Comparison of ENCODE assay signal across 3 cellular contexts in the genomic region with DNA sequence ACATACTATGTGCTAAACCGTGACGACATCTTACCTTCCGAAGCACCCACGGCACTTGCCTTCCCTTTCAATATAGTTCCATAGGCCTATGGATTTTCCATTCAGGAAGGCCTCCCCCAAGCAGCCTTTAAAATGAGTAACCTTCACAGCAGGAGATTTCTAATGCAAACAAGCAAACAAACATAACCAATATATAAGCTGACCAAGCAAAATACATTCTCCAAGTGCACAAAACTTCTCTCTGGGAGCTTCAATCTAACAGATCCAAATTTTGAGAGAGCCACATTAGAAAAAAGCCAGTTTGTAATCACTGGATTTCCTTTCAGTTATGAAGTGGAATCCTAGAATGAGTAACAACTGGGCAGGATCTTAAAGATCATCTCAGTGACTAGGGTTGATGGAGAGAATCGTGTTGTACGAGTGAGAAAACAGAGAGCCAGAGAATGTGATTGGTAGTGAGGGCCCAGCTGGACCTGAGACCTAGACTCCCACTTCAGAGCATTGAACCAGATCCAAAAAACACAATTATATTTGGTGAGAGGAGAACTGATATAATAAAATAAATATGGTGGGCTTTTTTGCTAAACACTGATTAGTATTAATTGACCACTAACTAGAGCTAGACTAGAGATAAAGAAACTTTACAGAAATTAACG.
TF ChIP-seq lines count a peak whose summit lies in the region.

No MANE protein-coding gene starts in this region.

TF ChIP-seq in A549, 52 proteins besides CTCF, POLR2A, EP300 and RAD21:
- TF ChIP-seq ATOH8 (CRISPR knock-in tag; IDR thresholded peaks at IDR 0.05; ENCODE audit: low read depth) (no peak), CHD4 (IDR thresholded peaks at IDR 0.05; ENCODE audit: borderline replicate concordance) (no peak), ZFP36 (IDR thresholded peaks at IDR 0.05; ENCODE audit: borderline replicate concordance, partially characterized antibody) (no peak), HOXA7 (CRISPR knock-in tag; IDR thresholded peaks at IDR 0.05) (no peak), EHMT2 (IDR thresholded peaks at IDR 0.05; ENCODE audit: low read depth) (no peak), CBX2 (IDR thresholded peaks at IDR 0.05; ENCODE audit: borderline replicate concordance, low read depth) (no peak), MAFK (IDR thresholded peaks at IDR 0.05; ENCODE audit: partially characterized antibody) (peak; percentile 67)
- TF ChIP-seq, protein P1, sequence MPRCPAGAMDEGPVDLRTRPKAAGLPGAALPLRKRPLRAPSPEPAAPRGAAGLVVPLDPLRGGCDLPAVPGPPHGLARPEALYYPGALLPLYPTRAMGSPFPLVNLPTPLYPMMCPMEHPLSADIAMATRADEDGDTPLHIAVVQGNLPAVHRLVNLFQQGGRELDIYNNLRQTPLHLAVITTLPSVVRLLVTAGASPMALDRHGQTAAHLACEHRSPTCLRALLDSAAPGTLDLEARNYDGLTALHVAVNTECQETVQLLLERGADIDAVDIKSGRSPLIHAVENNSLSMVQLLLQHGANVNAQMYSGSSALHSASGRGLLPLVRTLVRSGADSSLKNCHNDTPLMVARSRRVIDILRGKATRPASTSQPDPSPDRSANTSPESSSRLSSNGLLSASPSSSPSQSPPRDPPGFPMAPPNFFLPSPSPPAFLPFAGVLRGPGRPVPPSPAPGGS (IDR thresholded peaks at IDR 0.05): no peak

TF ChIP-seq in IMR-90, 13 proteins besides CTCF, POLR2A, EP300 and RAD21 (continued from another document):
- no peak for TF ChIP-seq USF2 (IDR thresholded peaks at IDR 0.05; ENCODE audit: low read depth, low read length)
- TF ChIP-seq NFE2L2 (IDR thresholded peaks at IDR 0.05; ENCODE audit: low read depth, low read length): no peak

TF ChIP-seq in K562, 482 proteins besides CTCF, POLR2A, EP300 and RAD21:
- TF ChIP-seq, protein P2, sequence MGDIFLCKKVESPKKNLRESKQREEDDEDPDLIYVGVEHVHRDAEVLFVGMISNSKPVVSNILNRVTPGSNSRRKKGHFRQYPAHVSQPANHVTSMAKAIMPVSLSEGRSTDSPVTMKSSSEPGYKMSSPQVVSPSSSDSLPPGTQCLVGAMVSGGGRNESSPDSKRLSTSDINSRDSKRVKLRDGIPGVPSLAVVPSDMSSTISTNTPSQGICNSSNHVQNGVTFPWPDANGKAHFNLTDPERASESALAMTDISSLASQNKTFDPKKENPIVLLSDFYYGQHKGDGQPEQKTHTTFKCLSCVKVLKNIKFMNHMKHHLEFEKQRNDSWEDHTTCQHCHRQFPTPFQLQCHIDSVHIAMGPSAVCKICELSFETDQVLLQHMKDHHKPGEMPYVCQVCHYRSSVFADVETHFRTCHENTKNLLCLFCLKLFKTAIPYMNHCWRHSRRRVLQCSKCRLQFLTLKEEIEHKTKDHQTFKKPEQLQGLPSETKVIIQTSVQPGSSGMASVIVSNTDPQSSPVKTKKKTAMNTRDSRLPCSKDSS (IDR thresholded peaks at IDR 0.05; ENCODE audit: low read depth, partially characterized antibody): no peak
- TF ChIP-seq MAFG (tag; conservative IDR thresholded peaks at IDR 0.05) (peak; percentile 51; the same call in 1 of the 2 replicates), ZNF316 (IDR thresholded peaks at IDR 0.05) (peak; percentile 77), MAFF (IDR thresholded peaks at IDR 0.05; ENCODE audit: low read length) (peak; percentile 62), MAFK (IDR thresholded peaks at IDR 0.05; ENCODE audit: low read length) (peak; percentile 42; the same call in 1 of the 2 replicates), C11orf30 (IDR thresholded peaks at IDR 0.05; ENCODE audit: low read depth) (peak; percentile 58)
